Comparison of ENCODE assay signal across 24 cellular contexts in the genomic region with DNA sequence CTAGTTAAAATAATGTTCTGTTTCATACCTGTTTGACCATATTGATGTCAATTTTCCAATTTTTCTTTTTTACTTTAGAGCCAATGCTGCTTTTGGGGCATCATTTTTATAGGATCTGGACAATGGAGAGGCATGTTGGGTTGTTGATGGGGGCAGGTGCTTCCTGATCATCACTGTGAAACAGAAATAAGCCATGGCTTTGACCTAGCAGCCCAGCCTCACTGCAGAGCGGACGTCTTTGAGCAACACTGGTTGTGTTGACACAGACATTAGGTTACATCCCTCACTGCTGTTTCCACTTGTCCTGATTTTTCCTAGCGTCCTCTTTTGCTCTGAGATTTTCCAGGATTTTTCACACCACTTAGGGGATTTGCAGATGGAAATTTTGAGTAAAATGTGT.
"Had no signal": no experiment of that assay in that cellular context is flagged by ENCODE, and none has a peak within 500 bp of the region (broad histone marks: within the 10 kb centered on the region; RNA-seq: fewer than 3 reads in every experiment).

No MANE protein-coding gene starts in this region.

- FAIRE-seq: HTR-8/SVneo had no signal

- H3K4me2 ChIP-seq: SK-N-SH had no signal

- H3K9me3 ChIP-seq: SK-N-SH had no signal

- DNase-seq: KBM-7; MV-4-11; NCI-H1048; NCI-H1105; NCI-H1417; NCI-H1436 treated with DMSO at 0.1 percent for 48 hours; NCI-H1694; NCI-H187 treated with DMSO at 0.1 percent for 48 hours; NCI-H2029 treated with DMSO at 0.1 percent for 48 hours; NCI-H226; NCI-H446; NCI-H510A; NCI-H524 treated with DMSO at 0.1 percent for 48 hours; NCI-H69; NK-92 treated with Interleukin-12 subunit alpha and Interleukin-12 subunit beta, amount 100 ng/mL, for 24 hours; PC-3; SIG-M5; SK-N-SH; SW 1271; T-cell had no signal

- ATAC-seq: Panc1, PC-3, T-cell had no signal

- H3K27ac ChIP-seq: HL-60, RWPE1 had no signal

- H3K9ac ChIP-seq: SK-N-SH had no signal
